ENCODE assay signal across 8 cellular contexts in the genomic region with DNA sequence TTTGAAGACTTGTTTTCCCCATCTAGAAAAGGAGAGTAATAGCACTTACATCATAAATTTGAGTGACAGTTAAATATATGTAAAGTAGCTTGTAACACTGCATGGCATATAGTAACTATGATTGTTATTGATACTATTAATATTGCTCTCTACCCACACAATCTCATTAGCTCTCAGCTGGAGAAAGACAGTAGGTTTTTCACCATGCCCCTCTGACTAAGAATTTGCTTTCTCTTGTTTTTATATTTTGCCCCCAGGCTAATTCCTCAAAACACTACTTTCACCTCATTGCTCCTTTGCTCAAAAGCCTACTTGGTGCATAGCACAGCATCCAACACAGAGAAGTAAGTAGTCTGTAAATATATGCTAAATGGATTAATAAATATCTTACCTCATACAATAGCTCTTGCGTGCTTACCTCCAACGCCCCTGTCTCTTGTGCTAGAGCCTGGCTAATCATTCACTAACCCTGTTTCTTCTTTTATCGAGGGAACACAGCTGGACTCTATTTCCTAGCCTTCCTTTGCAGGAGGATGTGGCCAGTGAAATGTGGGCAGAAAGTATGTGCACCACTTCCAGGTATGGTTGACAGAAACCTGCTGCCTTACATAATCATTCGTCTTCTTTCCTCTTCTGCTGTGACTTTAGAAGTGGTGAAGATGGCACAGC.
A peak's percentile ranks its signal among the peaks of the same experiment; 100 is the strongest.
DNase-seq lines count a peak whose midpoint lies in the region; ATAC-seq and TF ChIP-seq lines count a peak whose summit lies in the region.

No MANE protein-coding gene starts in this region.

- no peak overlapping the region for H3K27ac ChIP-seq in liver (ENCODE audit: low read depth in 1 of 2, low read length in 2 of 2)
- no peak overlapping the region for H3K27ac ChIP-seq in smooth muscle cell (ENCODE audit: low read depth)
- H3K27ac ChIP-seq in ovary, result no peak overlapping the region

- TF ChIP-seq EP300 in ovary (IDR thresholded peaks at IDR 0.05), result no peak

- no peak overlapping the region for H2AFZ ChIP-seq in smooth muscle cell (ENCODE audit: low read depth)

- no peaks in the 10 kb centered on the region for H3K36me3 ChIP-seq in liver (ENCODE audit: control insufficient read depth in 4 of 4, insufficient read depth in 3 of 4, low read depth in 1 of 4, low read length in 3 of 4)
- no peaks in the 10 kb centered on the region for H3K36me3 ChIP-seq in smooth muscle cell (ENCODE audit: low read depth)
- H3K36me3 ChIP-seq in ovary, result no peaks in the 10 kb centered on the region

- DNase-seq in LoVo (ENCODE audit: low spot score) (peak; percentile 14), smooth muscle cell (lab: John Stamatoyannopoulos, UW; ENCODE audit: unreplicated experiment) (no peak), T1000 (lab: John Stamatoyannopoulos, UW) (no peak), ovary (no peak), RPMI8226 (no peak)

- TF ChIP-seq CTCF in liver (IDR thresholded peaks at IDR 0.05; ENCODE audit: low read depth, low read length, missing input control) (no peak), smooth muscle cell (IDR thresholded peaks at IDR 0.05; ENCODE audit: borderline replicate concordance, insufficient read depth, poor library complexity, severe bottlenecking) (no peak), ovary (IDR thresholded peaks at IDR 0.05) (no peak)

- H3K4me3 ChIP-seq in liver (ENCODE audit: low read depth in 1 of 3, low read length in 3 of 3), result no peak overlapping the region
- no peak overlapping the region for H3K4me3 ChIP-seq in smooth muscle cell
- no peak overlapping the region for H3K4me3 ChIP-seq in ovary

- no peaks in the 10 kb centered on the region for H3K79me2 ChIP-seq in smooth muscle cell (ENCODE audit: low read depth)

- no peaks in the 10 kb centered on the region for H3K9me3 ChIP-seq in liver (ENCODE audit: control insufficient read depth in 4 of 4, low read length in 3 of 4)
- H3K9me3 ChIP-seq in smooth muscle cell (replicated peaks; ENCODE audit: low read depth), result no peaks in the 10 kb centered on the region
- no peaks in the 10 kb centered on the region for H3K9me3 ChIP-seq in ovary

- H3K4me2 ChIP-seq in smooth muscle cell, result no peak overlapping the region

- no peak for TF ChIP-seq POLR2A in ovary (IDR thresholded peaks at IDR 0.05)

- no peaks in the 10 kb centered on the region for H4K20me1 ChIP-seq in smooth muscle cell (ENCODE audit: low read depth)

- no peak overlapping the region for H3K9ac ChIP-seq in liver (ENCODE audit: low read depth in 1 of 2, low read length in 2 of 2)
- no peak overlapping the region for H3K9ac ChIP-seq in smooth muscle cell (ENCODE audit: low read depth)

- TF ChIP-seq RAD21 in liver (IDR thresholded peaks at IDR 0.05), result no peak

- intact Hi-C loops in ovary (cut with DNase I), result no loop called here

- H3K27me3 ChIP-seq in liver (ENCODE audit: control insufficient read depth in 4 of 4, insufficient read depth in 4 of 4, low read length in 3 of 4) (no peaks in the 10 kb centered on the region), smooth muscle cell (ENCODE audit: low read depth) (no peaks in the 10 kb centered on the region), ovary (no peaks in the 10 kb centered on the region)

- H3F3A ChIP-seq in smooth muscle cell (ENCODE audit: low read depth), result peaks cover 5% of the 10 kb centered on the region

- peaks cover 2 to 9% (median 6%) of the 10 kb centered on the region in 4 donors for H3K4me1 ChIP-seq in liver (ENCODE audit: control insufficient read depth in 4 of 4, insufficient read depth in 4 of 4, low read length in 3 of 4)
- no peaks in the 10 kb centered on the region for H3K4me1 ChIP-seq in smooth muscle cell (ENCODE audit: low read depth)
- no peaks in the 10 kb centered on the region for H3K4me1 ChIP-seq in ovary (ENCODE audit: insufficient read depth)

- ATAC-seq in GM18858 (IDR thresholded peaks at IDR 0.05; ENCODE audit: unreplicated experiment) (peak; percentile 75), HG02588 (IDR thresholded peaks at IDR 0.05; ENCODE audit: unreplicated experiment) (peak; percentile 67)

- WGBS in liver, result 19% methylated on average over 4 of the region's 4 CpGs
- WGBS in smooth muscle cell (ENCODE audit: low lambda C conversion rate), result 74% methylated on average over 4 of the region's 4 CpGs
- 75 to 88% (median 78%) methylated on average over 4 of the region's 4 CpGs for WGBS in ovary, 3 donors

TF ChIP-seq in liver, 16 proteins besides CTCF, POLR2A, EP300 and RAD21:
- TF ChIP-seq TAF1 (conservative IDR thresholded peaks at IDR 0.05), result no peak
- peak in 1 of 2 donors; percentile 19 for TF ChIP-seq RXRA (IDR thresholded peaks at IDR 0.05)
- TF ChIP-seq HNF4A (conservative IDR thresholded peaks at IDR 0.05), result peak in 1 of 2 donors; percentile 11
- TF ChIP-seq, protein P1, sequence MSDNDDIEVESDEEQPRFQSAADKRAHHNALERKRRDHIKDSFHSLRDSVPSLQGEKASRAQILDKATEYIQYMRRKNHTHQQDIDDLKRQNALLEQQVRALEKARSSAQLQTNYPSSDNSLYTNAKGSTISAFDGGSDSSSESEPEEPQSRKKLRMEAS (IDR thresholded peaks at IDR 0.05), result peak; percentile 30
